Comparison of ENCODE assay signal across 10 cellular contexts in genomic region chrX:12946406-12946805, GRCh38. TPM values are rescaled to one million over a fixed set of nuclear protein-coding genes. Genes with fewer than 3 reads are reported as not detected.
DNase-seq lines count a peak whose midpoint lies in the region; ATAC-seq and TF ChIP-seq lines count a peak whose summit lies in the region.
"Had no signal": no experiment of that assay in that cellular context is flagged by ENCODE, and none has a peak within 500 bp of the region (broad histone marks: within the 10 kb centered on the region; RNA-seq: fewer than 3 reads in every experiment).

No MANE protein-coding gene starts in this region.

- no peak overlapping the region for H3K4me3 ChIP-seq in mesodermal cell (ENCODE audit: extremely low read depth, insufficient read depth, low read length, poor library complexity, severe bottlenecking)
- H3K4me3 ChIP-seq in upper lobe of right lung, result no peak overlapping the region

- H3K36me3 ChIP-seq in mesodermal cell (ENCODE audit: control insufficient read depth, insufficient read depth, low read length), result no peaks in the 10 kb centered on the region
- H3K36me3 ChIP-seq in upper lobe of right lung, result no peaks in the 10 kb centered on the region

- peaks cover 17% of the 10 kb centered on the region for H3K4me1 ChIP-seq in mesodermal cell (ENCODE audit: control insufficient read depth, insufficient read depth, low read length, poor library complexity, severe bottlenecking)
- peaks cover 21% of the 10 kb centered on the region for H3K4me1 ChIP-seq in upper lobe of right lung

- H3K9me3 Mint-ChIP-seq in activated naive CD4-positive, alpha-beta T cell treated with anti-CD3 and anti-CD28 coated beads, Interleukin-2, amount 50 U/mL, for 24 hours, result no peaks in the 10 kb centered on the region
- H3K9me3 Mint-ChIP-seq in activated naive CD8-positive, alpha-beta T cell treated with anti-CD3 and anti-CD28 coated beads, Interleukin-2, amount 50 U/mL, for 24 hours, result no peaks in the 10 kb centered on the region
- H3K9me3 Mint-ChIP-seq: T-helper 2 cell treated with Interferon-gamma antibody and Interleukin-4, amounts not matched to agents 5 μg/mL and 100 μg/mL, for 36 hours had no signal

- H3K27me3 ChIP-seq in upper lobe of right lung, result no peaks in the 10 kb centered on the region

- peak overlapping the region; percentile 55 for H3K4me3 Mint-ChIP-seq in activated naive CD4-positive, alpha-beta T cell treated with anti-CD3 and anti-CD28 coated beads, Interleukin-2, amount 50 U/mL, for 24 hours
- H3K4me3 Mint-ChIP-seq in activated naive CD8-positive, alpha-beta T cell treated with anti-CD3 and anti-CD28 coated beads, Interleukin-2, amount 50 U/mL, for 24 hours, result peak overlapping the region; percentile 82

- no peaks in the 10 kb centered on the region for H3K27me3 Mint-ChIP-seq in activated naive CD4-positive, alpha-beta T cell treated with anti-CD3 and anti-CD28 coated beads, Interleukin-2, amount 50 U/mL, for 24 hours
- H3K27me3 Mint-ChIP-seq in activated naive CD8-positive, alpha-beta T cell treated with anti-CD3 and anti-CD28 coated beads, Interleukin-2, amount 50 U/mL, for 24 hours, result no peaks in the 10 kb centered on the region

- DNase-seq in activated naive CD4-positive, alpha-beta T cell (lab: John Stamatoyannopoulos, UW), result no peak
- DNase-seq in activated naive CD8-positive, alpha-beta T cell treated with anti-CD3 and anti-CD28 coated beads, Interleukin-2, amount 50 U/mL, for 24 hours, result no peak
- DNase-seq in upper lobe of right lung, result no peak
- no peak for DNase-seq in erythroblast (lab: John Stamatoyannopoulos, UW)
- no peak for DNase-seq in HuH-7 (ENCODE audit: low spot score)
- DNase-seq: occipital lobe had no signal

- WGBS in mesodermal cell (ENCODE audit: insufficient coverage in 2 of 2), 2 experiments, result 50% methylated on average over 2 of the region's 4 CpGs; no CpG with 5 or more reads in 1 of the 2 experiments

- H3K4me1 Mint-ChIP-seq in activated naive CD4-positive, alpha-beta T cell treated with anti-CD3 and anti-CD28 coated beads, Interleukin-2, amount 50 U/mL, for 24 hours, result peaks cover 54% of the 10 kb centered on the region
- H3K4me1 Mint-ChIP-seq in activated naive CD8-positive, alpha-beta T cell treated with anti-CD3 and anti-CD28 coated beads, Interleukin-2, amount 50 U/mL, for 24 hours, result peaks cover 53% of the 10 kb centered on the region

- H3K27ac Mint-ChIP-seq in activated naive CD4-positive, alpha-beta T cell treated with anti-CD3 and anti-CD28 coated beads, Interleukin-2, amount 50 U/mL, for 24 hours, result peak overlapping the region; percentile 83
- H3K27ac Mint-ChIP-seq in activated naive CD8-positive, alpha-beta T cell treated with anti-CD3 and anti-CD28 coated beads, Interleukin-2, amount 50 U/mL, for 24 hours, result peak overlapping the region; percentile 95

- ATAC-seq in activated naive CD8-positive, alpha-beta T cell treated with anti-CD3 and anti-CD28 coated beads, Interleukin-2, amount 50 U/mL, for 24 hours, result no peak
- ATAC-seq in upper lobe of right lung (no peak), HG02970 (IDR thresholded peaks at IDR 0.05; ENCODE audit: low FRiP score, unreplicated experiment) (no peak)

- intact Hi-C loops in upper lobe of right lung (cut with DNase I), result no loop called here

- no peak for TF ChIP-seq CTCF in upper lobe of right lung (IDR thresholded peaks at IDR 0.05)

- H3K27ac ChIP-seq in mesodermal cell (ENCODE audit: low read depth, low read length, severe bottlenecking) (peak overlapping the region; percentile 45), upper lobe of right lung (no peak overlapping the region)

- no peaks in the 10 kb centered on the region for H3K36me3 Mint-ChIP-seq in activated naive CD4-positive, alpha-beta T cell treated with anti-CD3 and anti-CD28 coated beads, Interleukin-2, amount 50 U/mL, for 24 hours
- H3K36me3 Mint-ChIP-seq in activated naive CD8-positive, alpha-beta T cell treated with anti-CD3 and anti-CD28 coated beads, Interleukin-2, amount 50 U/mL, for 24 hours (ENCODE audit: low read depth), result no peaks in the 10 kb centered on the region

- no peak for TF ChIP-seq POLR2A in erythroblast (IDR thresholded peaks at IDR 0.05; ENCODE audit: low read length)

- H3K9me3 ChIP-seq in mesodermal cell (ENCODE audit: control insufficient read depth, low read length), result no peaks in the 10 kb centered on the region
- H3K9me3 ChIP-seq in upper lobe of right lung, result no peaks in the 10 kb centered on the region

RNA-seq across cellular contexts. Expression of gene TMSB4X, which starts 28.5 kb away (rescaled TPM):
- 2,997 TPM for polyA plus RNA-seq in mesodermal cell (2013, experiment 1 of 2)
- 3,008 TPM for polyA plus RNA-seq in mesodermal cell (2013, experiment 2 of 2)
- 4,663 TPM for total RNA-seq in upper lobe of right lung

RNA-seq across cellular contexts. Expression of gene TLR8, which starts 40.0 kb away (rescaled TPM):
- not detected for polyA plus RNA-seq in mesodermal cell (2013, experiment 1 of 2)
- not detected for polyA plus RNA-seq in mesodermal cell (2013, experiment 2 of 2)
- total RNA-seq in upper lobe of right lung, result 17.8 TPM
